Comparison of ENCODE assay signal across 8 cellular contexts in genomic region chr13:45416521-45417125, GRCh38. TPM values are rescaled to one million over a fixed set of nuclear protein-coding genes. Genes with fewer than 3 reads are reported as not detected.
DNase-seq lines count a peak whose midpoint lies in the region; ATAC-seq and TF ChIP-seq lines count a peak whose summit lies in the region.

No MANE protein-coding gene starts in this region.

- no peak for ATAC-seq in activated naive CD4-positive, alpha-beta T cell treated with anti-CD3 and anti-CD28 coated beads, Interleukin-2, amount 50 U/mL, for 72 hours
- no peak for ATAC-seq in lower lobe of right lung
- ATAC-seq in HG03025 (IDR thresholded peaks at IDR 0.05; ENCODE audit: low FRiP score, unreplicated experiment): no peak
- no peak for ATAC-seq in HG03432 (IDR thresholded peaks at IDR 0.05; ENCODE audit: unreplicated experiment)

- DNase-seq in activated naive CD4-positive, alpha-beta T cell treated with anti-CD3 and anti-CD28 coated beads, Interleukin-2, amount 50 U/mL, for 72 hours (ENCODE audit: low spot score in 2 of 2): no peak
- no peak for DNase-seq in lower lobe of right lung
- no peak for DNase-seq in NCI-H82 treated with DMSO at 0.1 percent for 48 hours (lab: John Stamatoyannopoulos, UW; ENCODE audit: unreplicated experiment)
- DNase-seq in NK-92 treated with Interleukin-12 subunit alpha and Interleukin-12 subunit beta, amount 100 ng/mL, for 24 hours (lab: John Stamatoyannopoulos, UW): no peak

- intact Hi-C loops in lower lobe of right lung (cut with DNase I): no loop called here

- 96% methylated on average over 10 of the region's 10 CpGs for WGBS in HUES64

- peaks cover 0 to 6% of the 10 kb centered on the region in 2 donors for H3K36me3 Mint-ChIP-seq in activated naive CD4-positive, alpha-beta T cell treated with anti-CD3 and anti-CD28 coated beads, Interleukin-2, amount 50 U/mL, for 72 hours

- TF ChIP-seq CTCF in 22Rv1 (IDR thresholded peaks at IDR 0.05) (no peak), lower lobe of right lung (IDR thresholded peaks at IDR 0.05) (no peak)

- peak overlapping the region; percentile 89 to 94 for H3K27ac Mint-ChIP-seq in activated naive CD4-positive, alpha-beta T cell treated with anti-CD3 and anti-CD28 coated beads, Interleukin-2, amount 50 U/mL, for 72 hours

- peak overlapping the region; percentile 87 for H3K27ac ChIP-seq in 22Rv1
- H3K27ac ChIP-seq in HUES64 (ENCODE audit: low read depth, low read length): no peak overlapping the region
- H3K27ac ChIP-seq in lower lobe of right lung: peak overlapping the region; percentile 95

- H3K36me3 ChIP-seq in HUES64 (ENCODE audit: insufficient read depth, low read length) (no peaks in the 10 kb centered on the region), lower lobe of right lung (no peaks in the 10 kb centered on the region)

- H3K4me1 ChIP-seq in HUES64 (ENCODE audit: insufficient read depth, low read length) (no peaks in the 10 kb centered on the region), lower lobe of right lung (peaks cover 44% of the 10 kb centered on the region)

- no peak overlapping the region for H3K9ac ChIP-seq in HUES64 (ENCODE audit: low read depth, low read length)

- H3K9me3 Mint-ChIP-seq in activated naive CD4-positive, alpha-beta T cell treated with anti-CD3 and anti-CD28 coated beads, Interleukin-2, amount 50 U/mL, for 72 hours: no peaks in the 10 kb centered on the region

- H3K9me3 ChIP-seq in HUES64 (ENCODE audit: insufficient read depth, low read depth, low read length): no peaks in the 10 kb centered on the region
- H3K9me3 ChIP-seq in lower lobe of right lung: no peaks in the 10 kb centered on the region

- H3K27me3 ChIP-seq in HUES64 (ENCODE audit: insufficient read depth, low read length) (peaks cover 15% of the 10 kb centered on the region), lower lobe of right lung (ENCODE audit: low read depth) (no peaks in the 10 kb centered on the region)

- H3K4me3 ChIP-seq in HUES64 (ENCODE audit: low read length): peak overlapping the region; percentile 90; the same call in 1 of the 2 replicates
- peak overlapping the region; percentile 82 for H3K4me3 ChIP-seq in lower lobe of right lung

RNA-seq across cellular contexts. Expression of gene SLC25A30, which starts 1.6 kb away (rescaled TPM):
- 2.5 TPM for polyA plus RNA-seq in HUES64 (2013, experiment 1 of 2)
- polyA plus RNA-seq in HUES64 (2013, experiment 2 of 2): 3.6 TPM
- total RNA-seq in activated naive CD4-positive, alpha-beta T cell treated with anti-CD3 and anti-CD28 coated beads, Interleukin-2, amount 50 U/mL, for 72 hours: 10 to 100 TPM; 10.5 to 19.7 TPM
- total RNA-seq in lower lobe of right lung: 26.6 TPM

RNA-seq across cellular contexts. Expression of gene COG3, which starts 48.1 kb away (rescaled TPM):
- 12.5 TPM for polyA plus RNA-seq in HUES64 (2013, experiment 1 of 2)
- polyA plus RNA-seq in HUES64 (2013, experiment 2 of 2): 10.0 TPM
- 10 to 100 TPM; 18.6 to 20.6 TPM for total RNA-seq in activated naive CD4-positive, alpha-beta T cell treated with anti-CD3 and anti-CD28 coated beads, Interleukin-2, amount 50 U/mL, for 72 hours
- 21.9 TPM for total RNA-seq in lower lobe of right lung
